Comparison of ENCODE assay signal across 19 cellular contexts in the genomic region with DNA sequence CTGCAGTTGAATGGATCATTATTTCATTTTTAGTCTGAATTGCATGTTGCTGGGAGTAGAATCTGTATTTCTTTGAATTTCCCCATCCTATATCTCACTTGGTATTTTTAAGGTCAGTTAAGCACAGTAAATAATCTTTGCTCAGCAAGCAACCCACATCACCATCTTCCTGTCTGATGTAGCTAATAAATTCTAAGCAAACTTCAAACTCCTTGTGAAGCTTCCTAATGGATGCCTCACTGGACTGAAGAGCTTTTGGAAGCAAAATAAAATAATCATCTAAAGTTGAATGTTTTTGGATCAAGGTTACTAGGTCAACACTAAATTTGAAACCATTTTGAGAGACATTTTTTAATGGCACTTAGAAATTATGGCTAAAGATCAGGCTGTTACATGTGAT.
"Had no signal": no experiment of that assay in that cellular context is flagged by ENCODE, and none has a peak within 500 bp of the region (broad histone marks: within the 10 kb centered on the region; RNA-seq: fewer than 3 reads in every experiment).

No MANE protein-coding gene starts in this region.

- H3K4me3 Mint-ChIP-seq: immature natural killer cell; naive B cell; nephron progenitor cell; stimulated activated memory B cell treated with anti-CD40 and anti-IgM and Interleukin-4, amounts not matched to agents 10 μg/mL and 1 μg/mL and 100 μg/mL, for 72 hours; stimulated activated naive CD8-positive, alpha-beta T cell treated with anti-CD3 and anti-CD28 coated beads, Interleukin-15, Interleukin-2, amounts not matched to agents 100 ng/mL and 50 ng/mL, for 24 hours had no signal

- DNase-seq: dermis blood vessel endothelial cell; esophagus squamous epithelium; foreskin keratinocyte; immature natural killer cell; left ventricle myocardium inferior; mesenchymal stem cell; naive B cell; nephron progenitor cell; posterior cingulate gyrus; spleen; stimulated activated CD4-positive, alpha-beta T cell treated with anti-CD3 and anti-CD28 coated beads, Interleukin-15, amount 100 ng/mL, for 24 hours; stimulated activated CD4-positive, alpha-beta T cell treated with anti-CD3 and anti-CD28 coated beads, Interleukin-1b, Interleukin-23, amount 100 ng/mL, for 48 hours; stimulated activated CD4-positive, alpha-beta T cell treated with anti-CD3 and anti-CD28 coated beads, Interleukin-4, amount 100 ng/mL, for 24 hours; tibial artery; upper lobe of right lung had no signal

- H3K27ac Mint-ChIP-seq: immature natural killer cell; naive B cell; nephron progenitor cell; stimulated activated memory B cell treated with anti-CD40 and anti-IgM and Interleukin-4, amounts not matched to agents 10 μg/mL and 1 μg/mL and 100 μg/mL, for 72 hours; stimulated activated naive CD8-positive, alpha-beta T cell treated with anti-CD3 and anti-CD28 coated beads, Interleukin-15, Interleukin-2, amounts not matched to agents 100 ng/mL and 50 ng/mL, for 24 hours had no signal

- H3K27me3 Mint-ChIP-seq: stimulated activated memory B cell treated with anti-CD40 and anti-IgM and Interleukin-4, amounts not matched to agents 10 μg/mL and 1 μg/mL and 100 μg/mL, for 72 hours had no signal

- ATAC-seq: foreskin keratinocyte; sciatic nerve; stimulated activated memory B cell treated with anti-CD40 and anti-IgM and Interleukin-4, amounts not matched to agents 10 μg/mL and 1 μg/mL and 100 μg/mL, for 72 hours; upper lobe of right lung had no signal

- H3K9me3 Mint-ChIP-seq: naive B cell; stimulated activated memory B cell treated with anti-CD40 and anti-IgM and Interleukin-4, amounts not matched to agents 10 μg/mL and 1 μg/mL and 100 μg/mL, for 72 hours; stimulated activated naive CD8-positive, alpha-beta T cell treated with anti-CD3 and anti-CD28 coated beads, Interleukin-15, Interleukin-2, amounts not matched to agents 100 ng/mL and 50 ng/mL, for 24 hours had no signal

- FAIRE-seq: keratinocyte had no signal

- H3K36me3 Mint-ChIP-seq: immature natural killer cell; naive B cell; stimulated activated memory B cell treated with anti-CD40 and anti-IgM and Interleukin-4, amounts not matched to agents 10 μg/mL and 1 μg/mL and 100 μg/mL, for 72 hours had no signal

- H3K4me1 Mint-ChIP-seq: immature natural killer cell; naive B cell; stimulated activated memory B cell treated with anti-CD40 and anti-IgM and Interleukin-4, amounts not matched to agents 10 μg/mL and 1 μg/mL and 100 μg/mL, for 72 hours had no signal
